20 cellular contexts compared by ENCODE assay signal in genomic region chr3:48960841-48961413, GRCh38. TPM values are rescaled to one million over a fixed set of nuclear protein-coding genes. Genes with fewer than 3 reads are reported as not detected.
DNase-seq lines count a peak whose midpoint lies in the region; FAIRE-seq and TF ChIP-seq lines count a peak whose summit lies in the region.
"Had no signal": no experiment of that assay in that cellular context is flagged by ENCODE, and none has a peak within 500 bp of the region (broad histone marks: within the 10 kb centered on the region; RNA-seq: fewer than 3 reads in every experiment).

No MANE protein-coding gene starts in this region.

- H3K4ac ChIP-seq in H9 (ENCODE audit: low read depth, low read length), result no peak overlapping the region

- H3K4me2 ChIP-seq in H9 (ENCODE audit: insufficient read depth, insufficient read length, low read length), result no peak overlapping the region
- no peak overlapping the region for H3K4me2 ChIP-seq in neural progenitor cell

- no peak overlapping the region for H3K18ac ChIP-seq in H9 (ENCODE audit: insufficient read length, low read depth, low read length)

- no peak overlapping the region for H3K23ac ChIP-seq in H9 (ENCODE audit: insufficient read length, low read depth, low read length)

- H3K79me2 ChIP-seq in H9 (ENCODE audit: insufficient read depth, low read length) (no peaks in the 10 kb centered on the region), neural progenitor cell (ENCODE audit: low read depth) (peaks cover 10% of the 10 kb centered on the region)

- no peak overlapping the region for H4K91ac ChIP-seq in H9 (ENCODE audit: insufficient read length, low read depth, low read length)

- H3K4me1 ChIP-seq in H9 (ENCODE audit: insufficient read depth, low read length) (peaks cover 8% of the 10 kb centered on the region; the same call in 1 of the 2 replicates), adipocyte (ENCODE audit: control insufficient read depth, insufficient read depth, low read length) (peaks cover 11% of the 10 kb centered on the region), neural progenitor cell (no peaks in the 10 kb centered on the region)
- H3K4me1 ChIP-seq: lower lobe of right lung, sigmoid colon had no signal

- H3K9me3 Mint-ChIP-seq in H9, result no peaks in the 10 kb centered on the region; a peak in 1 of 5 replicates
- H3K9me3 Mint-ChIP-seq in nephron progenitor cell, result no peaks in the 10 kb centered on the region
- no peaks in the 10 kb centered on the region for H3K9me3 Mint-ChIP-seq in neural progenitor cell
- H3K9me3 Mint-ChIP-seq: activated CD4-positive, alpha-beta memory T cell treated with anti-CD3 and anti-CD28 coated beads for 36 hours; activated naive CD4-positive, alpha-beta T cell treated with anti-CD3 and anti-CD28 coated beads, Interleukin-2, amount 10 ng/mL, durations not matched to agents 7 days and 5 days; immature natural killer cell; T-cell had no signal

- H3K56ac ChIP-seq in H9 (ENCODE audit: insufficient read length, low read depth, low read length), result no peak overlapping the region

- H2BK5ac ChIP-seq in H9 (ENCODE audit: insufficient read length, low read length), result no peak overlapping the region

- H3K36me3 ChIP-seq in adipocyte (ENCODE audit: control insufficient read depth, insufficient read depth, low read length, severe bottlenecking) (peaks cover 34% of the 10 kb centered on the region), neural progenitor cell (no peaks in the 10 kb centered on the region)

- H3K9me3 ChIP-seq in H9 (ENCODE audit: control insufficient read depth, low read depth, low read length) (no peaks in the 10 kb centered on the region), adipocyte (ENCODE audit: control insufficient read depth, low read length) (no peaks in the 10 kb centered on the region), neural progenitor cell (ENCODE audit: low read depth) (no peaks in the 10 kb centered on the region)
- H3K9me3 ChIP-seq: heart right ventricle, lower lobe of right lung, sigmoid colon had no signal

- H3K36me3 Mint-ChIP-seq in H9 (ENCODE audit: insufficient read depth in 1 of 3, low read depth in 3 of 3) (peaks cover 16 to 37% (median 24%) of the 10 kb centered on the region in 3 experiments; a peak in 6 of 7 replicates), nephron progenitor cell (ENCODE audit: low read depth) (peaks cover 49% of the 10 kb centered on the region), neural progenitor cell (peaks cover 21% of the 10 kb centered on the region)

- no peak overlapping the region for H2BK20ac ChIP-seq in H9 (ENCODE audit: low read depth, low read length, poor library complexity, severe bottlenecking)

- H4K20me1 ChIP-seq in H9 (ENCODE audit: control insufficient read depth, insufficient read depth, insufficient read length) (no peaks in the 10 kb centered on the region), neural progenitor cell (ENCODE audit: low read depth) (no peaks in the 10 kb centered on the region)

- H3K4me3 ChIP-seq in adipocyte (ENCODE audit: low read length), result peak overlapping the region; percentile 58
- no peak overlapping the region for H3K4me3 ChIP-seq in neural progenitor cell
- H3K4me3 ChIP-seq: heart right ventricle, lower lobe of right lung, sigmoid colon had no signal

- no peak overlapping the region for H4K8ac ChIP-seq in H9 (replicated peaks; ENCODE audit: insufficient read length, low read depth, low read length)

- H3K27me3 ChIP-seq in H9 (ENCODE audit: insufficient read depth, low read length) (no peaks in the 10 kb centered on the region), adipocyte (replicated peaks; ENCODE audit: control insufficient read depth, insufficient read depth, low read length) (no peaks in the 10 kb centered on the region), neural progenitor cell (no peaks in the 10 kb centered on the region)
- H3K27me3 ChIP-seq: heart right ventricle, sigmoid colon had no signal

- H3K79me1 ChIP-seq in H9 (ENCODE audit: insufficient read depth, low read depth, low read length, poor library complexity, severe bottlenecking), result no peaks in the 10 kb centered on the region

- H3K23me2 ChIP-seq in H9 (ENCODE audit: insufficient read length, low read depth, low read length, poor library complexity, severe bottlenecking), result no peaks in the 10 kb centered on the region

- H3K9ac ChIP-seq in H9 (ENCODE audit: extremely low read depth, insufficient read length, low read length) (no peak overlapping the region), adipocyte (ENCODE audit: low read length) (peak overlapping the region; percentile 37), neural progenitor cell (no peak overlapping the region)

- no peak for FAIRE-seq in GM12892 (lab: Jason Lieb, UNC)
- FAIRE-seq: endothelial cell of umbilical vein, H54 had no signal

- no peak overlapping the region for H3K14ac ChIP-seq in H9 (ENCODE audit: insufficient read depth, low read length)

- no peak overlapping the region for H2BK120ac ChIP-seq in H9 (ENCODE audit: low read depth, low read length, poor library complexity, severe bottlenecking)

- H2AK5ac ChIP-seq in H9 (ENCODE audit: insufficient read length, low read length), result no peak overlapping the region

- H2AFZ ChIP-seq in H9 (ENCODE audit: low read length) (no peak overlapping the region), neural progenitor cell (replicated peaks) (no peak overlapping the region)

- H4K5ac ChIP-seq in H9 (ENCODE audit: insufficient read length, low read depth, low read length), result no peak overlapping the region

- H3K27ac ChIP-seq in H9 (ENCODE audit: insufficient read length, low read depth, low read length) (no peak overlapping the region), neural progenitor cell (no peak overlapping the region)
- H3K27ac ChIP-seq: heart right ventricle, lower lobe of right lung, sigmoid colon had no signal

- H3K4me3 Mint-ChIP-seq in H9 (no peak overlapping the region), nephron progenitor cell (no peak overlapping the region), neural progenitor cell (no peak overlapping the region)
- H3K4me3 Mint-ChIP-seq: activated CD4-positive, alpha-beta memory T cell treated with anti-CD3 and anti-CD28 coated beads for 36 hours; activated naive CD4-positive, alpha-beta T cell treated with anti-CD3 and anti-CD28 coated beads, Interleukin-2, amount 10 ng/mL, durations not matched to agents 7 days and 5 days; immature natural killer cell; T-cell had no signal

- TF ChIP-seq POLR2A in GM12892 (IDR thresholded peaks at IDR 0.05; ENCODE audit: low read depth, low read length), result no peak

- H3K27ac Mint-ChIP-seq in H9 (peak overlapping the region in 2 of 3 experiments; percentile 61 to 62; a peak in 2 of 7 replicates), nephron progenitor cell (peak overlapping the region; percentile 68), neural progenitor cell (no peak overlapping the region)

- no peak overlapping the region for H3T11ph ChIP-seq in H9 (ENCODE audit: low read length)

- TF ChIP-seq CTCF in GM10266 (IDR thresholded peaks at IDR 0.05; ENCODE audit: control insufficient read depth, insufficient read depth, low read depth, missing control alignments) (no peak), H9 (conservative IDR thresholded peaks at IDR 0.05) (no peak), nephron progenitor cell (IDR thresholded peaks at IDR 0.05) (no peak), neural progenitor cell (IDR thresholded peaks at IDR 0.05) (no peak)

- no peak overlapping the region for H2BK15ac ChIP-seq in H9 (ENCODE audit: low read depth, low read length)

- WGBS in H9 (ENCODE audit: extremely low coverage, insufficient read length, low lambda C conversion rate), result no CpG with 5 or more reads among the region's 4 CpGs

- H3K4me1 Mint-ChIP-seq in H9, result peaks cover 18% of the 10 kb centered on the region in 2 experiments
- H3K4me1 Mint-ChIP-seq in nephron progenitor cell, result no peaks in the 10 kb centered on the region
- H3K4me1 Mint-ChIP-seq in neural progenitor cell, result no peaks in the 10 kb centered on the region
- H3K4me1 Mint-ChIP-seq: activated naive CD4-positive, alpha-beta T cell treated with anti-CD3 and anti-CD28 coated beads, Interleukin-2, amount 10 ng/mL, durations not matched to agents 7 days and 5 days had no signal

- H3F3A ChIP-seq in neural progenitor cell (ENCODE audit: low read depth), result no peaks in the 10 kb centered on the region

- no peak overlapping the region for H2BK12ac ChIP-seq in H9 (ENCODE audit: insufficient read length, low read depth, low read length)

- H3K27me3 Mint-ChIP-seq in H9 (ENCODE audit: low read depth) (no peaks in the 10 kb centered on the region), nephron progenitor cell (ENCODE audit: low read depth, poor library complexity) (no peaks in the 10 kb centered on the region), neural progenitor cell (ENCODE audit: insufficient read depth, low read depth) (no peaks in the 10 kb centered on the region)
- H3K27me3 Mint-ChIP-seq: activated CD4-positive, alpha-beta memory T cell treated with anti-CD3 and anti-CD28 coated beads for 36 hours; activated naive CD4-positive, alpha-beta T cell treated with anti-CD3 and anti-CD28 coated beads, Interleukin-2, amount 10 ng/mL, durations not matched to agents 7 days and 5 days; T-cell had no signal

- DNase-seq in GM10266 (ENCODE audit: extremely low spot score) (peak; percentile 22), H9 (no peak), adipocyte (ENCODE audit: low read depth) (peak; percentile 80), nephron progenitor cell (no peak), GM12892 (ENCODE audit: insufficient read length) (no peak), SKM-1 treated with dmso at 0.1 percent for 144 hours (lab: John Stamatoyannopoulos, UW; ENCODE audit: unreplicated experiment) (no peak), neural progenitor cell (ENCODE audit: low spot score) (no peak)
- DNase-seq: activated CD4-positive, alpha-beta memory T cell treated with anti-CD3 and anti-CD28 coated beads for 36 hours; activated naive CD4-positive, alpha-beta T cell treated with anti-CD3 and anti-CD28 coated beads, Interleukin-2, amount 10 ng/mL, durations not matched to agents 7 days and 5 days; activated T-cell treated with anti-CD3 and anti-CD28 coated beads, Interleukin-2, amount 50 U/mL, for 1 hour; cortex of kidney; heart right ventricle; immature natural killer cell; lower lobe of right lung; NCI-H1930; NCI-H446 treated with DMSO at 0.1 percent for 48 hours; sigmoid colon; T-cell had no signal

RNA-seq across cellular contexts. Expression of gene P4HTM, which starts 29.1 kb away (rescaled TPM):
- total RNA-seq in H9 (2021) (34.5 and 36.0 TPM in 2 replicates), neural progenitor cell (ENCODE audit: low replicate concordance) (15.3 and 34.6 TPM in 2 replicates)
- polyA plus RNA-seq in GM12892 (2012; ENCODE audit: missing spikeins), result 9.7 TPM

RNA-seq across cellular contexts. Expression of gene ARIH2, which starts 42.3 kb away (rescaled TPM):
- 114 and 122 TPM in 2 replicates for total RNA-seq in H9 (2021)
- polyA plus RNA-seq in GM12892 (2012; ENCODE audit: missing spikeins), result 39.6 TPM
- 81.6 and 101 TPM in 2 replicates for total RNA-seq in neural progenitor cell (ENCODE audit: low replicate concordance)

RNA-seq across cellular contexts. Expression of gene WDR6, which starts 46.3 kb away (rescaled TPM):
- total RNA-seq in H9 (2021), result 282 and 298 TPM in 2 replicates
- 124 TPM for polyA plus RNA-seq in GM12892 (2012; ENCODE audit: missing spikeins)
- total RNA-seq in neural progenitor cell (ENCODE audit: low replicate concordance), result 131 and 215 TPM in 2 replicates

RNA-seq across cellular contexts. Expression of gene DALRD3, which starts 57.5 kb away (rescaled TPM):
- total RNA-seq in H9 (2021) (27.1 and 32.3 TPM in 2 replicates), neural progenitor cell (ENCODE audit: low replicate concordance) (32.9 and 57.4 TPM in 2 replicates)
- polyA plus RNA-seq in GM12892 (2012; ENCODE audit: missing spikeins), result 20.5 TPM

Comparison
In these comparisons a context has a peak if more than half of its experiments do, and no peak if none do; other contexts are left out.
1. DNase-seq: peak in GM10266 (single experiment) and adipocyte (single experiment); none in H9 (single experiment), nephron progenitor cell (single experiment), GM12892 (single experiment), SKM-1 treated with dmso at 0.1 percent for 144 hours (single experiment) and neural progenitor cell (single experiment).